ENCODE assay signal across 12 cellular contexts in genomic region chr7:129830949-129831348, GRCh38.
DNase-seq lines count a peak whose midpoint lies in the region; ATAC-seq and TF ChIP-seq lines count a peak whose summit lies in the region.
"Had no signal": no experiment of that assay in that cellular context is flagged by ENCODE, and none has a peak within 500 bp of the region (broad histone marks: within the 10 kb centered on the region; RNA-seq: fewer than 3 reads in every experiment).

No MANE protein-coding gene starts in this region.

- no peaks in the 10 kb centered on the region for H3K9me3 ChIP-seq in OCI-LY1 (ENCODE audit: low read length)
- H3K9me3 ChIP-seq in breast epithelium, result no peaks in the 10 kb centered on the region
- no peaks in the 10 kb centered on the region for H3K9me3 ChIP-seq in thyroid gland

- 91 to 92% methylated on average over 8 of the region's 8 CpGs for WGBS in thyroid gland, 2 donors

- ATAC-seq in HG02759 (IDR thresholded peaks at IDR 0.05; ENCODE audit: unreplicated experiment), result no peak
- ATAC-seq: activated CD8-positive, alpha-beta T cell treated with anti-CD3 and anti-CD28 coated beads for 36 hours; stimulated activated effector memory CD8-positive, alpha-beta T cell treated with anti-CD3 and anti-CD28 coated beads, Interleukin-12 subunit alpha, Interleukin-12 subunit beta, amount 100 ng/mL, for 72 hours had no signal

- H3K79me2 ChIP-seq in OCI-LY1 (ENCODE audit: insufficient read depth, low read length), result no peaks in the 10 kb centered on the region

- no peak overlapping the region for H3K9ac ChIP-seq in OCI-LY1 (ENCODE audit: low read length)
- H3K9ac ChIP-seq: neural progenitor cell had no signal

- TF ChIP-seq POLR2A in breast epithelium (IDR thresholded peaks at IDR 0.05) (no peak), thyroid gland (IDR thresholded peaks at IDR 0.05) (no peak)

- no peak overlapping the region for H2AFZ ChIP-seq in OCI-LY1 (ENCODE audit: low read length)
- H2AFZ ChIP-seq: neural progenitor cell had no signal

- H3K4me3 ChIP-seq in OCI-LY1 (ENCODE audit: low read depth, low read length, poor library complexity, severe bottlenecking) (no peak overlapping the region), breast epithelium (no peak overlapping the region), thyroid gland (replicated peaks in 1 of 3) (no peak overlapping the region)
- H3K4me3 ChIP-seq: neural progenitor cell had no signal

- H3K36me3 ChIP-seq in OCI-LY1 (ENCODE audit: insufficient read depth, low read length) (peaks cover 40% of the 10 kb centered on the region; the same call in 1 of the 2 replicates), breast epithelium (no peaks in the 10 kb centered on the region), thyroid gland (peaks cover 0 to 4% of the 10 kb centered on the region in 2 donors)
- H3K36me3 ChIP-seq: neural progenitor cell had no signal

- H3K27ac ChIP-seq in OCI-LY1 (ENCODE audit: low read depth, low read length, poor library complexity, severe bottlenecking) (peak overlapping the region; percentile 61), breast epithelium (peak overlapping the region; percentile 74 to 83), thyroid gland (peak overlapping the region; percentile 92 to 93 (median 92))
- H3K27ac ChIP-seq: neural progenitor cell had no signal

- H3F3A ChIP-seq in OCI-LY1 (ENCODE audit: insufficient read depth, low read length), result peaks cover 8% of the 10 kb centered on the region; the same call in 1 of the 2 replicates

- H3K4me1 ChIP-seq in OCI-LY1 (ENCODE audit: insufficient read depth, low read length, severe bottlenecking), result peaks cover 37% of the 10 kb centered on the region
- peaks cover 0 to 5% of the 10 kb centered on the region in 2 donors for H3K4me1 ChIP-seq in breast epithelium
- peaks cover 45 to 56% of the 10 kb centered on the region in 2 donors for H3K4me1 ChIP-seq in thyroid gland

- H3K9me2 ChIP-seq in OCI-LY1 (ENCODE audit: low read depth, low read length), result no peaks in the 10 kb centered on the region

- intact Hi-C loops in breast epithelium (cut with DNase I; ENCODE audit: low total_unique reads) (no loop called here), thyroid gland (cut with DNase I) (no loop called here)

- no peaks in the 10 kb centered on the region for H4K20me1 ChIP-seq in OCI-LY1 (ENCODE audit: insufficient read depth, low read length)

- DNase-seq in breast epithelium (ENCODE audit: low spot score in 2 of 2), result no peak
- peak; percentile 69 for DNase-seq in mesenteric fat pad (ENCODE audit: low spot score)
- no peak for DNase-seq in thyroid gland
- no peak for DNase-seq in activated CD4-positive, alpha-beta T cell treated with anti-CD3 and anti-CD28 coated beads for 4 hours
- no peak for DNase-seq in stimulated activated naive CD4-positive, alpha-beta T cell (lab: John Stamatoyannopoulos, UW)
- no peak for DNase-seq in DMS 273 treated with DMSO at 0.1 percent for 48 hours (lab: John Stamatoyannopoulos, UW)
- DNase-seq: activated CD8-positive, alpha-beta T cell treated with anti-CD3 and anti-CD28 coated beads for 36 hours; activated naive CD4-positive, alpha-beta T cell had no signal

- TF ChIP-seq CTCF in OCI-LY1 (IDR thresholded peaks at IDR 0.05; ENCODE audit: low read length) (no peak), breast epithelium (IDR thresholded peaks at IDR 0.05) (no peak), thyroid gland (IDR thresholded peaks at IDR 0.05) (no peak)

- no peaks in the 10 kb centered on the region for H3K27me3 ChIP-seq in OCI-LY1 (ENCODE audit: insufficient read depth, low read length)
- no peaks in the 10 kb centered on the region for H3K27me3 ChIP-seq in breast epithelium
- H3K27me3 ChIP-seq in thyroid gland, result no peaks in the 10 kb centered on the region
- H3K27me3 ChIP-seq: neural progenitor cell had no signal

- no peak overlapping the region for H3K4me2 ChIP-seq in OCI-LY1 (ENCODE audit: low read length)
